Comparison of ENCODE assay signal across 25 cellular contexts in genomic region chr1:68011786-68012375, GRCh38. TPM values are rescaled to one million over a fixed set of nuclear protein-coding genes. Genes with fewer than 3 reads are reported as not detected.
DNase-seq lines count a peak whose midpoint lies in the region; TF ChIP-seq lines count a peak whose summit lies in the region.
"Had no signal": no experiment of that assay in that cellular context is flagged by ENCODE, and none has a peak within 500 bp of the region (broad histone marks: within the 10 kb centered on the region; RNA-seq: fewer than 3 reads in every experiment).

No MANE protein-coding gene starts in this region.

- in situ Hi-C loops in mammary epithelial cell (cut with MboI; ENCODE audit: low sequenced_read_pairs in 2 of 2) = loop anchor here (5.0 kb wide), 1 partner anchor 160 kb away; no protein-coding TSS in a partner anchor
- in situ Hi-C loops in brain microvascular endothelial cell (cut with HindIII; ENCODE audit: low pct_ligation_motif_present, low sequenced_read_pairs) = no loop called here

- H3K4me3 ChIP-seq in mammary epithelial cell (replicated peaks in 1 of 3; ENCODE audit: insufficient read depth in 1 of 3, low read depth in 2 of 3, low read length in 3 of 3) (no peak overlapping the region), smooth muscle cell (no peak overlapping the region), brain microvascular endothelial cell (ENCODE audit: low read depth, low read length) (no peak overlapping the region)
- H3K4me3 ChIP-seq: hepatocyte, Peyer's patch, thyroid gland had no signal

- no peak for DNase-seq in HFFc6
- peak; percentile 56 for DNase-seq in mammary epithelial cell
- peak in 39 of 42 donors; percentile 2 to 74 (median 34) for DNase-seq in head of caudate nucleus
- no peak for DNase-seq in smooth muscle cell (lab: John Stamatoyannopoulos, UW; ENCODE audit: unreplicated experiment)
- DNase-seq in brain microvascular endothelial cell = no peak
- DNase-seq in DMS153 treated with DMSO at 0.1 percent for 48 hours (lab: John Stamatoyannopoulos, UW; ENCODE audit: unreplicated experiment) = no peak
- no peak for DNase-seq in COR-L47 (lab: John Stamatoyannopoulos, UW)
- DNase-seq: activated B cell treated with CpG ODN at 0.5 μM for 24 hours; activated CD4-positive, alpha-beta memory T cell treated with anti-CD3 and anti-CD28 coated beads for 36 hours; activated naive CD4-positive, alpha-beta T cell treated with Interleukin-2 at 50 U/mL for 16 hours; DND-41; effector memory CD8-positive, alpha-beta T cell; HCEC 1CT; Kasumi-1; kidney; naive B cell; NCI-H1105; NCI-H2029 treated with DMSO at 0.1 percent for 48 hours; NCI-H446; Peyer's patch; stimulated activated CD4-positive, alpha-beta T cell treated with anti-CD3 and anti-CD28 coated beads, Interleukin-2, amount 100 ng/mL, for 24 hours; stimulated activated naive CD8-positive, alpha-beta T cell treated with anti-CD3 and anti-CD28 coated beads, Interleukin-15, Interleukin-2, amounts not matched to agents 100 U/mL and 50 U/mL, for 24 hours; thyroid gland had no signal

- H3K4me1 Mint-ChIP-seq in HFFc6 (ENCODE audit: low read depth) = peaks cover 27% of the 10 kb centered on the region
- H3K4me1 Mint-ChIP-seq: activated B cell treated with CpG ODN at 0.5 μM for 24 hours, naive B cell had no signal

- intact Hi-C loops in mammary epithelial cell (cut with micrococcal nuclease) = loop anchor here (2.0 kb wide), 2 partner anchors 99 to 477 kb away; no protein-coding TSS in a partner anchor
- intact Hi-C loops in head of caudate nucleus (cut with DNase I) = no loop called here

- BruUV-seq in mammary epithelial cell (replicated peaks; lab: Mats Ljungman, UMichigan) = no TSS peak

- H3K9me3 ChIP-seq in mammary epithelial cell (replicated peaks; ENCODE audit: insufficient read depth, low read length) (no peaks in the 10 kb centered on the region), smooth muscle cell (replicated peaks; ENCODE audit: low read depth) (no peaks in the 10 kb centered on the region)
- H3K9me3 ChIP-seq: Peyer's patch, thyroid gland had no signal

- H4K20me1 ChIP-seq in mammary epithelial cell (ENCODE audit: insufficient read depth, low read length) (no peaks in the 10 kb centered on the region), smooth muscle cell (ENCODE audit: low read depth) (no peaks in the 10 kb centered on the region)

- H3K36me3 ChIP-seq in mammary epithelial cell (ENCODE audit: insufficient read depth, low read length) = no peaks in the 10 kb centered on the region
- H3K36me3 ChIP-seq in smooth muscle cell (ENCODE audit: low read depth) = no peaks in the 10 kb centered on the region
- no peaks in the 10 kb centered on the region for H3K36me3 ChIP-seq in brain microvascular endothelial cell (replicated peaks)
- H3K36me3 ChIP-seq: Peyer's patch, thyroid gland had no signal

- H3K27ac Mint-ChIP-seq in HFFc6 = 0 out of 2 replicates have a peak overlapping the region, but pooled peaks have one; percentile 1
- H3K27ac Mint-ChIP-seq: activated B cell treated with CpG ODN at 0.5 μM for 24 hours; activated CD4-positive, alpha-beta memory T cell treated with anti-CD3 and anti-CD28 coated beads for 36 hours; effector memory CD8-positive, alpha-beta T cell; naive B cell; T-helper 2 cell treated with Interferon-gamma antibody and Interleukin-4, amounts not matched to agents 5 μg/mL and 100 μg/mL, for 36 hours had no signal

- TF ChIP-seq CTCF in HFFc6 (IDR thresholded peaks at IDR 0.05) (no peak), mammary epithelial cell (conservative IDR thresholded peaks at IDR 0.05 in 1 of 2, IDR thresholded peaks at IDR 0.05 in 1 of 2; ENCODE audit: extremely low read depth in 1 of 2, insufficient read depth in 1 of 2, low read depth in 1 of 2, low read length in 2 of 2) (no peak), smooth muscle cell (IDR thresholded peaks at IDR 0.05; ENCODE audit: borderline replicate concordance, insufficient read depth, poor library complexity, severe bottlenecking) (no peak), brain microvascular endothelial cell (IDR thresholded peaks at IDR 0.05; ENCODE audit: low read depth, low read length, missing control alignments) (no peak)

- H3K4me1 ChIP-seq in mammary epithelial cell (ENCODE audit: insufficient read depth, low read length) (no peaks in the 10 kb centered on the region), smooth muscle cell (ENCODE audit: low read depth) (peaks cover 20% of the 10 kb centered on the region)
- H3K4me1 ChIP-seq: Peyer's patch, thyroid gland had no signal

- no peak overlapping the region for H3K4me3 Mint-ChIP-seq in HFFc6
- H3K4me3 Mint-ChIP-seq: activated B cell treated with CpG ODN at 0.5 μM for 24 hours; activated CD4-positive, alpha-beta memory T cell treated with anti-CD3 and anti-CD28 coated beads for 36 hours; effector memory CD8-positive, alpha-beta T cell; naive B cell; T-helper 2 cell treated with Interferon-gamma antibody and Interleukin-4, amounts not matched to agents 5 μg/mL and 100 μg/mL, for 36 hours had no signal

- H3K9ac ChIP-seq in mammary epithelial cell (ENCODE audit: insufficient read depth, low read length) (no peak overlapping the region), smooth muscle cell (ENCODE audit: low read depth) (no peak overlapping the region)

- 90% methylated on average over 1 of the region's 2 CpGs for WGBS in mammary epithelial cell (ENCODE audit: low coverage, missing lambda C conversion rate)
- WGBS in smooth muscle cell (ENCODE audit: low lambda C conversion rate) = 59% methylated on average over 2 of the region's 2 CpGs

- no peaks in the 10 kb centered on the region for H3K27me3 Mint-ChIP-seq in HFFc6 (ENCODE audit: insufficient read depth)
- H3K27me3 Mint-ChIP-seq: activated B cell treated with CpG ODN at 0.5 μM for 24 hours; effector memory CD8-positive, alpha-beta T cell had no signal

- peaks cover 7% of the 10 kb centered on the region; the same call in 1 of the 2 replicates for H3K9me3 Mint-ChIP-seq in HFFc6
- H3K9me3 Mint-ChIP-seq: activated B cell treated with CpG ODN at 0.5 μM for 24 hours; activated CD4-positive, alpha-beta memory T cell treated with anti-CD3 and anti-CD28 coated beads for 36 hours; T-helper 2 cell treated with Interferon-gamma antibody and Interleukin-4, amounts not matched to agents 5 μg/mL and 100 μg/mL, for 36 hours had no signal

- H3K79me2 ChIP-seq in mammary epithelial cell (ENCODE audit: insufficient read depth, low read length) = no peaks in the 10 kb centered on the region
- no peaks in the 10 kb centered on the region for H3K79me2 ChIP-seq in smooth muscle cell (ENCODE audit: low read depth)
- H3K79me2 ChIP-seq: hepatocyte had no signal

- H3K36me3 Mint-ChIP-seq in HFFc6 (ENCODE audit: low read depth) = peaks cover 4% of the 10 kb centered on the region; the same call in 1 of the 2 replicates
- H3K36me3 Mint-ChIP-seq: activated CD4-positive, alpha-beta memory T cell treated with anti-CD3 and anti-CD28 coated beads for 36 hours; naive B cell had no signal

- H2AFZ ChIP-seq in mammary epithelial cell (ENCODE audit: low read depth, low read length) (no peak overlapping the region), smooth muscle cell (ENCODE audit: low read depth) (no peak overlapping the region)
- H2AFZ ChIP-seq: hepatocyte had no signal

- peaks cover 10% of the 10 kb centered on the region for H3F3A ChIP-seq in smooth muscle cell (ENCODE audit: low read depth)

- H3K4me2 ChIP-seq in mammary epithelial cell (ENCODE audit: insufficient read depth, low read depth, low read length) (no peak overlapping the region), smooth muscle cell (peak overlapping the region; percentile 8)
- H3K4me2 ChIP-seq: hepatocyte had no signal

- CTCF ChIA-PET in mammary epithelial cell (lab: Charles Lee; ENCODE audit: low non-redundant PET) = interaction anchor here (0.5 kb wide), 1 partner anchor 124 kb away, joined by 4 read pairs; no protein-coding TSS in a partner anchor

- dilution Hi-C loops in mammary epithelial cell (cut with HindIII; ENCODE audit: low sequenced_read_pairs) = loop anchor here (25.0 kb wide), 1 partner anchor 475 kb away; no protein-coding TSS in a partner anchor

- H3K27ac ChIP-seq in mammary epithelial cell (ENCODE audit: insufficient read depth, low read depth, low read length) (no peak overlapping the region), smooth muscle cell (ENCODE audit: low read depth) (no peak overlapping the region), brain microvascular endothelial cell (no peak overlapping the region)
- H3K27ac ChIP-seq: hepatocyte, Peyer's patch, thyroid gland had no signal

- H3K27me3 ChIP-seq in mammary epithelial cell (ENCODE audit: insufficient read depth, low read length) = no peaks in the 10 kb centered on the region
- no peaks in the 10 kb centered on the region for H3K27me3 ChIP-seq in smooth muscle cell (ENCODE audit: low read depth)
- no peaks in the 10 kb centered on the region for H3K27me3 ChIP-seq in brain microvascular endothelial cell (replicated peaks)
- H3K27me3 ChIP-seq: hepatocyte, Peyer's patch, thyroid gland had no signal

RNA-seq across cellular contexts. Expression of gene DIRAS3, which starts 38.5 kb away (rescaled TPM):
- total RNA-seq in HFFc6 (2021; fragmentation: NEBNext Ultra II Directional; extraction: Animal tissue kit (Norgen Biotek cat#: 25700)) = 1 to 10 TPM in 5 of 6 experiments, under 1 TPM in 1; 0.81 to 2.7 (median 1.1) TPM
- total RNA-seq in mammary epithelial cell (under 1 TPM in 1 of 2 donors, not detected in 1; 0.33 TPM), smooth muscle cell (1.1 and 3.5 TPM in 2 replicates)
- polyA plus RNA-seq in mammary epithelial cell (1.6 TPM), smooth muscle cell (3.1 and 6.0 TPM in 2 replicates)
- 1.4 TPM for polyA minus RNA-seq in mammary epithelial cell
- total RNA-seq: activated B cell treated with CpG ODN at 0.5 μM for 24 hours; activated CD4-positive, alpha-beta memory T cell treated with anti-CD3 and anti-CD28 coated beads for 36 hours had no signal

Comparison
In these comparisons a context has a peak if more than half of its experiments do, and no peak if none do; other contexts are left out.
1. DNase-seq: peak in mammary epithelial cell (single experiment) and head of caudate nucleus (39 of 42); none in HFFc6 (single experiment), smooth muscle cell (single experiment), brain microvascular endothelial cell (single experiment), DMS153 treated with DMSO at 0.1 percent for 48 hours (single experiment) and COR-L47 (single experiment).